25 cellular contexts compared by ENCODE assay signal in the genomic region with DNA sequence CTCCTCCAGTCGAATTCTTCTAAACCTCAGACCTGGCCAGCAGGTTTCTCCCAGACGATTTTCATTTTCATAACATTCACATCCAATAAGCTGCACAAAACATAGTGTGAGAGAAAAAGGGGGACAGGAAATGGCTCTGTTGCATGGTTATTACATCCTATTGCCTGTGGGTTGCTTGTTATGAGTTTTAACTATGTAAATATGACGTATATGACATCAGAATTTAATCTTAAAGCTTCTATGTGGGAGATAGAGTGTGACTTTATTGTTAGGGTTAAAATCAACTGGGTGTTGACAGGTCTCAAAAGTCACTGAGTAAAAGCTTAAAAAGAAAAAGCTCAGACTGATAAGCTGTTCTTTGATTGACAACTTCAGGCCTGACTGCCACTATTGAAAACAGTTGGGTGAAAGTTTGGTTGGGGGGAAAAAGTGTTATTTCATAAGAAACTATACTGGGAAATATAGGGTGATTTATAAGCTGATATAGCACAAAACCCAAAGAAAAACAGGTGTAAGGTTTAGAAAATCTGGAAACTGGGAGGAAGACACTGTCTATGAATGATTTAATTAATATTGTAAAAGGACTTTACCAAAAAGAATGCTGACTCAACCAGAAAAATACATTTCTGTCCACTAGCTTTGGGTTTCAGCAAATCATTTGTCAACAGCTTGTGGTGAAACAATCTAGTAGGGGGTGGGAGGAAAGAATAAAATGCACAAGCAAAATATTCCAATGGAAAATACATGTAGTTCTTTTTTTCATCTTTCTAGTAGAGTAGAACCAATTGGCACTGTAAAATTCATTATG.
"Had no signal": no experiment of that assay in that cellular context is flagged by ENCODE, and none has a peak within 500 bp of the region (broad histone marks: within the 10 kb centered on the region; RNA-seq: fewer than 3 reads in every experiment).

No MANE protein-coding gene starts in this region.

- H3K4me1 Mint-ChIP-seq: activated CD4-positive, alpha-beta memory T cell treated with anti-CD3 and anti-CD28 coated beads, Interleukin-2, amount 10 ng/mL, durations not matched to agents 7 days and 5 days; activated CD4-positive, alpha-beta T cell treated with anti-CD3 and anti-CD28 coated beads for 36 hours; activated naive CD4-positive, alpha-beta T cell treated with anti-CD3 and anti-CD28 coated beads, Interleukin-2, amount 10 ng/mL, durations not matched to agents 7 days and 5 days; activated naive CD8-positive, alpha-beta T cell treated with anti-CD3 and anti-CD28 coated beads for 36 hours; T-cell had no signal

- H3K27me3 Mint-ChIP-seq: activated CD4-positive, alpha-beta memory T cell treated with anti-CD3 and anti-CD28 coated beads, Interleukin-2, amount 10 ng/mL, durations not matched to agents 7 days and 5 days; activated CD4-positive, alpha-beta T cell treated with anti-CD3 and anti-CD28 coated beads for 36 hours; activated naive CD4-positive, alpha-beta T cell treated with anti-CD3 and anti-CD28 coated beads, Interleukin-2, amount 10 ng/mL, durations not matched to agents 7 days and 5 days; T-cell had no signal

- H3K36me3 Mint-ChIP-seq: activated naive CD4-positive, alpha-beta T cell treated with anti-CD3 and anti-CD28 coated beads, Interleukin-2, amount 10 ng/mL, durations not matched to agents 7 days and 5 days; activated naive CD8-positive, alpha-beta T cell treated with anti-CD3 and anti-CD28 coated beads for 36 hours; T-cell had no signal

- DNase-seq: activated CD4-positive, alpha-beta memory T cell treated with anti-CD3 and anti-CD28 coated beads, Interleukin-2, amount 10 ng/mL, durations not matched to agents 7 days and 5 days; activated CD4-positive, alpha-beta T cell treated with anti-CD3 and anti-CD28 coated beads for 36 hours; activated CD4-positive, alpha-beta T cell treated with anti-CD3 and anti-CD28 coated beads, Interleukin-2, amount 50 U/mL, for 1 hour; activated CD4-positive, CD25-positive, alpha-beta regulatory T cell; activated gamma-delta T cell treated with Interleukin-2 at 50 U/mL for 16 hours; activated naive CD4-positive, alpha-beta T cell treated with anti-CD3 and anti-CD28 coated beads, Interleukin-2, amount 10 ng/mL, durations not matched to agents 7 days and 5 days; activated naive CD8-positive, alpha-beta T cell treated with anti-CD3 and anti-CD28 coated beads for 36 hours; activated T-cell treated with anti-CD3 and anti-CD28 coated beads, Interleukin-2, amount 50 U/mL, for 72 hours; cerebellar nuclear complex; NCI-H1092 treated with DMSO at 0.1 percent for 48 hours; NCI-H1417 treated with DMSO at 0.1 percent for 48 hours; NCI-H1694; NCI-H2029; NCI-H2107; NCI-H2171 treated with DMSO at 0.1 percent for 48 hours; NCI-H226; NCI-H526; NCI-H82; T-cell; T-helper 2 cell; T1000 had no signal

- H3K4me3 Mint-ChIP-seq: activated CD4-positive, alpha-beta memory T cell treated with anti-CD3 and anti-CD28 coated beads, Interleukin-2, amount 10 ng/mL, durations not matched to agents 7 days and 5 days; activated CD4-positive, alpha-beta T cell treated with anti-CD3 and anti-CD28 coated beads for 36 hours; activated naive CD4-positive, alpha-beta T cell treated with anti-CD3 and anti-CD28 coated beads, Interleukin-2, amount 10 ng/mL, durations not matched to agents 7 days and 5 days; activated naive CD8-positive, alpha-beta T cell treated with anti-CD3 and anti-CD28 coated beads for 36 hours; activated T-cell treated with anti-CD3 and anti-CD28 coated beads, Interleukin-2, amount 50 U/mL, for 72 hours; T-cell had no signal

- H3K9me3 Mint-ChIP-seq: activated CD4-positive, alpha-beta memory T cell treated with anti-CD3 and anti-CD28 coated beads, Interleukin-2, amount 10 ng/mL, durations not matched to agents 7 days and 5 days; activated naive CD4-positive, alpha-beta T cell treated with anti-CD3 and anti-CD28 coated beads, Interleukin-2, amount 10 ng/mL, durations not matched to agents 7 days and 5 days; activated naive CD8-positive, alpha-beta T cell treated with anti-CD3 and anti-CD28 coated beads for 36 hours; activated T-helper 2 cell treated with anti-CD3 and anti-CD28 coated beads, Interferon-gamma antibody, Interleukin-2, Interleukin-4, amounts not matched to agents 10 μg/mL and 5 μg/mL and 100 μg/mL, durations not matched to agents 14 hours and 24 hours and 36 hours had no signal

- H3K4me3 ChIP-seq: SK-N-MC had no signal

- ATAC-seq: activated CD4-positive, alpha-beta T cell treated with anti-CD3 and anti-CD28 coated beads for 36 hours; activated T-cell treated with anti-CD3 and anti-CD28 coated beads, Interleukin-2, amount 50 U/mL, for 72 hours; Right ventricle myocardium inferior; T-cell had no signal

- H3K27ac Mint-ChIP-seq: activated CD4-positive, alpha-beta memory T cell treated with anti-CD3 and anti-CD28 coated beads, Interleukin-2, amount 10 ng/mL, durations not matched to agents 7 days and 5 days; activated CD4-positive, alpha-beta T cell treated with anti-CD3 and anti-CD28 coated beads for 36 hours; activated naive CD4-positive, alpha-beta T cell treated with anti-CD3 and anti-CD28 coated beads, Interleukin-2, amount 10 ng/mL, durations not matched to agents 7 days and 5 days; activated naive CD8-positive, alpha-beta T cell treated with anti-CD3 and anti-CD28 coated beads for 36 hours; activated T-cell treated with anti-CD3 and anti-CD28 coated beads, Interleukin-2, amount 50 U/mL, for 72 hours; activated T-helper 2 cell treated with anti-CD3 and anti-CD28 coated beads, Interferon-gamma antibody, Interleukin-2, Interleukin-4, amounts not matched to agents 10 μg/mL and 5 μg/mL and 100 μg/mL, durations not matched to agents 14 hours and 24 hours and 36 hours; T-cell had no signal

- H3K27ac ChIP-seq: SK-N-MC, VCaP had no signal
